7 cellular contexts compared by ENCODE assay signal in genomic region chr10:90871279-90871760, GRCh38. TPM values are rescaled to one million over a fixed set of nuclear protein-coding genes. Genes with fewer than 3 reads are reported as not detected.
A peak's percentile ranks its signal among the peaks of the same experiment; 100 is the strongest.
DNase-seq lines count a peak whose midpoint lies in the region; TF ChIP-seq lines count a peak whose summit lies in the region.

No MANE protein-coding gene starts in this region.

- H3K27ac Mint-ChIP-seq in T-helper 1 cell treated with Interleukin-12 subunit alpha and Interleukin-12 subunit beta and Interleukin-4 antibody, amounts not matched to agents 30 μg/mL and 1 μg/mL, for 36 hours: peak overlapping the region; percentile 83

- DNase-seq in HAP-1 (ENCODE audit: low spot score in 2 of 2) (peak; percentile 71 to 84), inferior parietal cortex (ENCODE audit: extremely low spot score) (peak; percentile 79)
- peak; percentile 52 for DNase-seq in central memory CD4-positive, alpha-beta T cell

- H3K9me3 ChIP-seq in HAP-1: 0 out of 2 replicates have a peak, but pooled peaks cover 3% of the 10 kb centered on the region
- H3K9me3 ChIP-seq in skeletal muscle tissue (ENCODE audit: control insufficient read depth in 3 of 3, low read length in 3 of 3): peaks cover 0 to 2% (median 0%) of the 10 kb centered on the region in 3 donors

- no peaks in the 10 kb centered on the region for H3K27me3 ChIP-seq in HAP-1 (ENCODE audit: low read depth)
- no peaks in the 10 kb centered on the region for H3K27me3 ChIP-seq in skeletal muscle tissue (ENCODE audit: control insufficient read depth in 3 of 3, insufficient read depth in 3 of 3, low read length in 3 of 3)

- peak overlapping the region; percentile 99 for H3K4me3 Mint-ChIP-seq in T-helper 1 cell treated with Interleukin-12 subunit alpha and Interleukin-12 subunit beta and Interleukin-4 antibody, amounts not matched to agents 30 μg/mL and 1 μg/mL, for 36 hours

- H3K4me3 ChIP-seq in HAP-1: peak overlapping the region; percentile 76
- H3K4me3 ChIP-seq in skeletal muscle tissue (ENCODE audit: low read length in 3 of 3): peak overlapping the region; percentile 90 to 95 (median 92)

- peaks cover 35% of the 10 kb centered on the region for H3K27me3 Mint-ChIP-seq in T-helper 1 cell treated with Interleukin-12 subunit alpha and Interleukin-12 subunit beta and Interleukin-4 antibody, amounts not matched to agents 30 μg/mL and 1 μg/mL, for 36 hours (ENCODE audit: low read depth)

- H3K36me3 ChIP-seq in HAP-1 (replicated peaks): peaks cover 11% of the 10 kb centered on the region
- peaks cover 4 to 11% (median 10%) of the 10 kb centered on the region in 3 donors for H3K36me3 ChIP-seq in skeletal muscle tissue (ENCODE audit: control insufficient read depth in 3 of 3, insufficient read depth in 3 of 3, low read length in 3 of 3)

- peaks cover 28% of the 10 kb centered on the region for H3K4me1 Mint-ChIP-seq in T-helper 1 cell treated with Interleukin-12 subunit alpha and Interleukin-12 subunit beta and Interleukin-4 antibody, amounts not matched to agents 30 μg/mL and 1 μg/mL, for 36 hours (ENCODE audit: low read depth)

- in situ Hi-C loops in HAP-1 (cut with MboI; ENCODE audit: low sequenced_read_pairs): loop anchor here (25.0 kb wide), 1 partner anchor 1084 kb away; no protein-coding TSS in a partner anchor

- peak; percentile 54; the same call in 2 of the 3 replicates for TF ChIP-seq CTCF in GM12872 (IDR thresholded peaks at IDR 0.05; ENCODE audit: insufficient read depth, low read depth, low read length)
- peak; percentile 38; the same call in 1 of the 2 replicates for TF ChIP-seq CTCF in LNCAP (IDR thresholded peaks at IDR 0.05)

- no peaks in the 10 kb centered on the region for H3K4me1 ChIP-seq in HAP-1
- H3K4me1 ChIP-seq in skeletal muscle tissue (ENCODE audit: control insufficient read depth in 3 of 3, insufficient read depth in 3 of 3, low read length in 3 of 3): peaks cover 8 to 14% (median 11%) of the 10 kb centered on the region in 3 donors

- peaks cover 6% of the 10 kb centered on the region for H3K36me3 Mint-ChIP-seq in T-helper 1 cell treated with Interleukin-12 subunit alpha and Interleukin-12 subunit beta and Interleukin-4 antibody, amounts not matched to agents 30 μg/mL and 1 μg/mL, for 36 hours (ENCODE audit: low read depth)

- peak overlapping the region; percentile 74 for H3K27ac ChIP-seq in skeletal muscle tissue (ENCODE audit: low read depth, low read length)

- H3K9ac ChIP-seq in skeletal muscle tissue (ENCODE audit: low read depth in 1 of 3, low read length in 3 of 3): peak overlapping the region; percentile 90 to 91 (median 90)

- peaks cover 3% of the 10 kb centered on the region for H3K9me3 Mint-ChIP-seq in T-helper 1 cell treated with Interleukin-12 subunit alpha and Interleukin-12 subunit beta and Interleukin-4 antibody, amounts not matched to agents 30 μg/mL and 1 μg/mL, for 36 hours

RNA-seq across cellular contexts. Expression of gene RPP30, which starts 0.5 kb away (rescaled TPM):
- total RNA-seq in skeletal muscle tissue: 42.3 TPM

RNA-seq across cellular contexts. Expression of gene HTR7, which starts 13.5 kb away (rescaled TPM):
- under 0.01 TPM for total RNA-seq in skeletal muscle tissue

RNA-seq across cellular contexts. Expression of gene ANKRD1, which starts 49.6 kb away (rescaled TPM):
- total RNA-seq in skeletal muscle tissue: 14.1 TPM

Comparison
In these comparisons a context has a peak if more than half of its experiments do, and no peak if none do; other contexts are left out.
1. Peak in every context shown above with its lines: DNase-seq, H3K4me3 ChIP-seq and H3K27ac ChIP-seq.